ENCODE assay signal across 17 cellular contexts in genomic region chr6:134357110-134357509, GRCh38.
"Had no signal": no experiment of that assay in that cellular context is flagged by ENCODE, and none has a peak within 500 bp of the region (broad histone marks: within the 10 kb centered on the region; RNA-seq: fewer than 3 reads in every experiment).

No MANE protein-coding gene starts in this region.

- FAIRE-seq: endothelial cell of umbilical vein, small intestine had no signal

- H3K9me3 ChIP-seq: esophagus muscularis mucosa, psoas muscle, uterus had no signal

- H3K27ac ChIP-seq: coronary artery, esophagus muscularis mucosa, psoas muscle, stomach, uterus had no signal

- H3K4me3 ChIP-seq: coronary artery, esophagus muscularis mucosa, psoas muscle, stomach, uterus had no signal

- H3K27me3 ChIP-seq: esophagus muscularis mucosa, stomach, uterus had no signal

- H3K36me3 ChIP-seq: esophagus muscularis mucosa, stomach, uterus had no signal

- DNase-seq: effector CD4-positive, alpha-beta T cell; endodermal cell; foreskin fibroblast; immature natural killer cell; left colon; naive thymus-derived CD4-positive, alpha-beta T cell; nephron progenitor cell; psoas muscle; small intestine; stimulated activated CD4-positive, alpha-beta T cell treated with anti-CD3 and anti-CD28 coated beads, Interleukin-12 subunit alpha, Interleukin-12 subunit beta, amount 100 ng/mL, for 4 hours; stimulated activated naive CD4-positive, alpha-beta T cell; stomach; substantia nigra; uterus had no signal

- H3K4me1 ChIP-seq: esophagus muscularis mucosa, stomach, uterus had no signal
